In the genomic region with DNA sequence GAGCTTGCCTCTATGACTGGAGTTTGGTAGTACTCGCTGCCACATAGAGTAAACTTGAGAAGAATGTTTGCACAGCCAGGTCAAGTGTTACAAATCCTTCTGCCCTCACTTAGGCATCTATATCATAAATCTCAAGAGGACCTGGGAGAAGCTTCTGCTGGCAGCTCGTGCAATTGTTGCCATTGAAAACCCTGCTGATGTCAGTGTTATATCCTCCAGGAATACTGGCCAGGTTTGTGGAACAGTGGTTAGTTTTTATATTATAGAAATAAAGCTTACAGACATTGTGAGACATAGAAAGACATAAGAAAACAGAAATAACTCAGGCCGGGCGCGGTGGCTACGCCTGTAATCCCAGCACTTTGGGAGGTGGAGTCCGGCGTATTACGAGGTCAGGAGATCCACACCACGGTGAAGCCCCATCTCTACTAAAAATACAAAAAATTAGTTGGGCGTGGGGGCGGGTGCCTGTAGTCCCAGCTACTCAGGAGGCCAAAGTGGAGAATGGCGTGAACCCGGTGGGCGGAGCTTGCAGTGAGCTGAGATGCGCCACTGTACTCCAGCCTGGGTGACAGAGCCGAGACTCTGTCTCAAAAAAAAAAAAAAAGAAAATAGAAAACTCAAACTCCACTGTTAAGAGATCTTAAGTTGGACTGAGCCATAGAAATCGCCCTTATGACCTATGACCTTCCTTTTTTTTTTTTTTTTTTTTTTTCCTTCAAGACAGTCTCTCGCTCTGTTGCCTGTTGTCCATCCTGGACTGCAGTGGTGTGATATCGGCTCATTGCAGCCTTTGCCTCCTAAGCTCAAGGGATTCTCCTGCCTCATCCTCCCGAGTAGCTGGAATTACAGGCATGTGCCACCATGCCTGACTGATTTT, we compare ENCODE assay signal across 9 cellular contexts. TPM values are rescaled to one million over a fixed set of nuclear protein-coding genes. Genes with fewer than 3 reads are reported as not detected.
DNase-seq lines count a peak whose midpoint lies in the region; ATAC-seq and TF ChIP-seq lines count a peak whose summit lies in the region.
"Had no signal": no experiment of that assay in that cellular context is flagged by ENCODE, and none has a peak within 500 bp of the region (broad histone marks: within the 10 kb centered on the region; RNA-seq: fewer than 3 reads in every experiment).

No MANE protein-coding gene starts in this region.

- H3K27me3 Mint-ChIP-seq in GM23338 (ENCODE audit: insufficient read depth, low read depth, poor library complexity), result peaks cover 29% of the 10 kb centered on the region

- H3K27ac ChIP-seq in GM23338 (ENCODE audit: low read depth), result peak overlapping the region; percentile 97
- peak overlapping the region; percentile 75 for H3K27ac ChIP-seq in RWPE2 (ENCODE audit: poor library complexity, severe bottlenecking)
- no peak overlapping the region for H3K27ac ChIP-seq in brain microvascular endothelial cell
- no peak overlapping the region for H3K27ac ChIP-seq in psoas muscle

- TF ChIP-seq CTCF in GM23338 (conservative IDR thresholded peaks at IDR 0.05; ENCODE audit: low read depth in 2 of 2) (no peak), RWPE2 (IDR thresholded peaks at IDR 0.05; ENCODE audit: poor library complexity, severe bottlenecking) (no peak), brain microvascular endothelial cell (IDR thresholded peaks at IDR 0.05; ENCODE audit: low read depth, low read length, missing control alignments) (no peak), psoas muscle (IDR thresholded peaks at IDR 0.05) (no peak), GM13976 (IDR thresholded peaks at IDR 0.05; ENCODE audit: borderline replicate concordance, control extremely low read depth, extremely low read depth, insufficient read depth, missing control alignments) (no peak)

- H3K27ac Mint-ChIP-seq in GM23338, result peak overlapping the region; percentile 99

- peaks cover 76% of the 10 kb centered on the region for H3K36me3 Mint-ChIP-seq in GM23338 (ENCODE audit: low read depth)

- in situ Hi-C loops in brain microvascular endothelial cell (cut with HindIII; ENCODE audit: low pct_ligation_motif_present, low sequenced_read_pairs) (no loop called here), GM13976 (cut with MboI; ENCODE audit: low sequenced_read_pairs, unreplicated experiment) (no loop called here)

- peaks cover 52% of the 10 kb centered on the region for H3K4me1 Mint-ChIP-seq in GM23338

- H4K20me1 ChIP-seq in GM23338 (replicated peaks; ENCODE audit: insufficient read depth), result peaks cover 51% of the 10 kb centered on the region

- H3K4me1 ChIP-seq in GM23338 (ENCODE audit: insufficient read depth), result peaks cover 32% of the 10 kb centered on the region
- H3K4me1 ChIP-seq in RWPE2 (ENCODE audit: insufficient read depth, poor library complexity, severe bottlenecking), result peaks cover 14% of the 10 kb centered on the region
- peaks cover 12% of the 10 kb centered on the region for H3K4me1 ChIP-seq in psoas muscle

- H3K4me3 ChIP-seq in GM23338 (peak overlapping the region; percentile 64), RWPE2 (ENCODE audit: severe bottlenecking) (no peak overlapping the region), brain microvascular endothelial cell (ENCODE audit: low read depth, low read length) (peak overlapping the region; percentile 90), psoas muscle (peak overlapping the region; percentile 80)

- H3K9me2 ChIP-seq in GM23338 (ENCODE audit: insufficient read depth), result no peaks in the 10 kb centered on the region

- H3K4me2 ChIP-seq in GM23338, result peak overlapping the region; percentile 89

- WGBS in psoas muscle, 3 donors, result 79 to 87% (median 85%) methylated on average over 21 of the region's 21 CpGs

- H3K79me2 ChIP-seq in GM23338 (replicated peaks; ENCODE audit: insufficient read depth), result peaks cover 47% of the 10 kb centered on the region

- DNase-seq in GM23338 (ENCODE audit: low spot score), result no peak
- DNase-seq in RWPE2 (ENCODE audit: low spot score), result no peak
- no peak for DNase-seq in brain microvascular endothelial cell
- DNase-seq in psoas muscle, result no peak
- no peak for DNase-seq in left colon
- DNase-seq in GM13976 (ENCODE audit: low spot score), result no peak
- no peak for DNase-seq in H4 (ENCODE audit: low spot score)
- DNase-seq: adrenal gland had no signal

- no peak overlapping the region for H2AFZ ChIP-seq in GM23338

- H3K9me3 Mint-ChIP-seq in GM23338, result peaks cover 3% of the 10 kb centered on the region; the same call in 2 of the 3 replicates

- peaks cover 72% of the 10 kb centered on the region for H3F3A ChIP-seq in GM23338 (replicated peaks; ENCODE audit: low read depth)

- intact Hi-C loops in psoas muscle (cut with DNase I), result loop anchor here in 1 of 2 donors (10.0 kb wide), 1 partner anchor 896 kb away; a partner anchor contains a TSS
- intact Hi-C loops in left colon (cut with DNase I, micrococcal nuclease), result no loop called here

- H3K9me3 ChIP-seq in RWPE2 (ENCODE audit: severe bottlenecking) (no peaks in the 10 kb centered on the region), psoas muscle (no peaks in the 10 kb centered on the region)
- H3K9me3 ChIP-seq: adrenal gland had no signal

- ATAC-seq in GM23338 (no peak), RWPE2 (ENCODE audit: low read depth) (no peak), psoas muscle (no peak), GM18517 (IDR thresholded peaks at IDR 0.05; ENCODE audit: unreplicated experiment) (no peak), left colon (no peak)

- peak overlapping the region; percentile 96; the same call in 2 of the 3 replicates for H3K4me3 Mint-ChIP-seq in GM23338

- H3K36me3 ChIP-seq in GM23338 (ENCODE audit: insufficient read depth) (peaks cover 66% of the 10 kb centered on the region), RWPE2 (ENCODE audit: low read depth) (peaks cover 69% of the 10 kb centered on the region), brain microvascular endothelial cell (replicated peaks) (peaks cover 63% of the 10 kb centered on the region), psoas muscle (ENCODE audit: insufficient read depth in 1 of 2, low read depth in 1 of 2) (peaks cover 19 to 63% of the 10 kb centered on the region in 2 donors)

- H3K27me3 ChIP-seq in GM23338 (ENCODE audit: insufficient read depth) (no peaks in the 10 kb centered on the region), RWPE2 (ENCODE audit: insufficient read depth, poor library complexity, severe bottlenecking) (no peaks in the 10 kb centered on the region), brain microvascular endothelial cell (replicated peaks) (no peaks in the 10 kb centered on the region), psoas muscle (ENCODE audit: insufficient read depth in 3 of 3, low read length in 2 of 3) (no peaks in the 10 kb centered on the region)
- H3K27me3 ChIP-seq: adrenal gland had no signal

TF ChIP-seq in GM23338, 12 proteins besides CTCF, POLR2A, EP300 and RAD21:
- no peak for TF ChIP-seq POLR2AphosphoS5 (IDR thresholded peaks at IDR 0.05; ENCODE audit: low read depth)
- no peak for TF ChIP-seq EZH2 (IDR thresholded peaks at IDR 0.05; ENCODE audit: low read depth, unreplicated experiment)
- no peak for TF ChIP-seq JUNB (IDR thresholded peaks at IDR 0.05; ENCODE audit: unreplicated experiment)

RNA-seq across cellular contexts. Expression of a gene that starts 2.2 kb away (rescaled TPM):
- 1,658 and 1,827 TPM in 2 replicates for total RNA-seq in GM23338 (2014; rRNA removed; shearing (Covaris generic))
- 1,591 and 1,731 TPM in 2 replicates for polyA plus RNA-seq in GM23338 (2016; fragmentation: Nextera tagmentation; extraction: Ambion mirVana)
- 100 to 1,000 TPM; 285 to 738 (median 504) TPM for total RNA-seq in psoas muscle
- polyA plus RNA-seq in psoas muscle, result 1,000 to 10,000 TPM in 1 of 3 donors, 100 to 1,000 TPM in 2; 824 to 1,445 (median 961) TPM
- 100 to 1,000 TPM; 888 to 967 TPM for total RNA-seq in left colon
- total RNA-seq in H4 (2014; rRNA removed; shearing (Covaris generic)), result 2,268 and 2,637 TPM in 2 replicates

RNA-seq across cellular contexts. Expression of a gene that starts 25.6 kb away (rescaled TPM):
- 35.9 and 61.9 TPM in 2 replicates for total RNA-seq in GM23338 (2014; rRNA removed; shearing (Covaris generic))
- polyA plus RNA-seq in GM23338 (2016; fragmentation: Nextera tagmentation; extraction: Ambion mirVana), result 19.8 and 23.9 TPM in 2 replicates
- 10 to 100 TPM; 24.9 to 34.8 (median 30.4) TPM for total RNA-seq in psoas muscle
- polyA plus RNA-seq in psoas muscle, result 10 to 100 TPM; 29.1 to 86.5 (median 31.1) TPM
- 10 to 100 TPM; 38.2 to 40.7 TPM for total RNA-seq in left colon
- total RNA-seq in H4 (2014; rRNA removed; shearing (Covaris generic)), result 21.2 and 24.2 TPM in 2 replicates

RNA-seq across cellular contexts. Expression of a gene that starts 58.7 kb away (rescaled TPM):
- total RNA-seq in GM23338 (2014; rRNA removed; shearing (Covaris generic)), result not detected in 2 replicates
- polyA plus RNA-seq in GM23338 (2016; fragmentation: Nextera tagmentation; extraction: Ambion mirVana) (not detected in 2 replicates), psoas muscle (under 1 TPM in 2 of 3 donors, not detected in 1; 0.01 to 0.09 TPM)
- total RNA-seq in psoas muscle (not detected), left colon (1 to 10 TPM in 1 of 2 donors, under 1 TPM in 1; 0.27 to 1.3 TPM)
- total RNA-seq in H4 (2014; rRNA removed; shearing (Covaris generic)), result 0.17 TPM in 1 of 2 replicates, not detected in the other

Comparison
In these comparisons a context has a peak if more than half of its experiments do, and no peak if none do; other contexts are left out.
1. H3K27ac ChIP-seq: peak in GM23338 (single experiment) and RWPE2 (single experiment); none in brain microvascular endothelial cell (single experiment) and psoas muscle (single experiment).